ENCODE assay signal across 8 cellular contexts in genomic region chr2:120287183-120288015, GRCh38. TPM values are rescaled to one million over a fixed set of nuclear protein-coding genes. Genes with fewer than 3 reads are reported as not detected.
DNase-seq lines count a peak whose midpoint lies in the region; ATAC-seq and TF ChIP-seq lines count a peak whose summit lies in the region.

No MANE protein-coding gene starts in this region.

- no peaks in the 10 kb centered on the region for H3K4me1 ChIP-seq in ovary (ENCODE audit: insufficient read depth)

- TF ChIP-seq EP300 in ovary (IDR thresholded peaks at IDR 0.05) = no peak

- CTCF ChIA-PET in AG04450 (lab: Charles Lee) (interaction anchor here (1.0 to 1.1 kb wide), 2 partner anchors 26 to 394 kb away, joined by 3 to 5 read pairs; no protein-coding TSS in a partner anchor), T-cell (lab: Charles Lee) (no interaction called here)

- peak overlapping the region; percentile 69 for H3K27ac ChIP-seq in AG04450 (ENCODE audit: low read depth, low read length)
- H3K27ac ChIP-seq in ovary = no peak overlapping the region

- peak overlapping the region; percentile 79 to 83 for H3K27ac Mint-ChIP-seq in T-cell

- TF ChIP-seq CTCF in AG04450 (IDR thresholded peaks at IDR 0.05; ENCODE audit: low read depth, low read length) (no peak), fibroblast of the aortic adventitia (IDR thresholded peaks at IDR 0.05; ENCODE audit: insufficient read depth, low read length) (no peak), ovary (IDR thresholded peaks at IDR 0.05) (no peak)

- POLR2A ChIA-PET in AG04450 (lab: Yijun Ruan, JAX) = interaction anchor here (1.0 to 1.1 kb wide), 3 partner anchors 11 to 35 kb away, joined by 3 read pairs; partner anchors contain the start of gene RALB
- POLR2A ChIA-PET in T-cell (lab: Charles Lee) = no interaction called here

- ATAC-seq in GM18907 (IDR thresholded peaks at IDR 0.05; ENCODE audit: unreplicated experiment) (peak; percentile 99), HG03025 (IDR thresholded peaks at IDR 0.05; ENCODE audit: low FRiP score, unreplicated experiment) (peak; percentile 96), T-cell (replicated peaks in 1 of 4) (peak in 2 of 4 experiments; percentile 42 to 43)

- DNase-seq in AG04450 (ENCODE audit: low read depth, low spot score) (peak; percentile 66), T-cell (no peak), fibroblast of the aortic adventitia (ENCODE audit: low read depth) (peak; percentile 73), stromal cell of bone marrow (ENCODE audit: low read depth) (peak; percentile 82), NCI-H1105 treated with DMSO at 0.1 percent for 48 hours (lab: John Stamatoyannopoulos, UW) (no peak), ovary (no peak)

- H3K9me3 ChIP-seq in AG04450 (ENCODE audit: control insufficient read depth, insufficient read depth, low read length) (no peaks in the 10 kb centered on the region), ovary (no peaks in the 10 kb centered on the region)

- H3K36me3 Mint-ChIP-seq in T-cell = peaks cover 48% of the 10 kb centered on the region

- H3K27me3 ChIP-seq in AG04450 (ENCODE audit: control insufficient read depth, insufficient read depth, low read length) (no peaks in the 10 kb centered on the region), ovary (no peaks in the 10 kb centered on the region)

- 73 to 82% (median 80%) methylated on average over 8 of the region's 8 CpGs for WGBS in ovary, 3 donors

- no peaks in the 10 kb centered on the region for H3K9me3 Mint-ChIP-seq in T-cell

- H3K4me3 ChIP-seq in AG04450 (ENCODE audit: low read depth, low read length) (no peak overlapping the region), fibroblast of the aortic adventitia (ENCODE audit: low read depth, low read length) (no peak overlapping the region), ovary (no peak overlapping the region)

- intact Hi-C loops in ovary (cut with DNase I) = no loop called here

- H3K36me3 ChIP-seq in ovary = no peaks in the 10 kb centered on the region

- H3K4me3 Mint-ChIP-seq in T-cell = peak overlapping the region in 1 of 3 donors; percentile 5

- no peaks in the 10 kb centered on the region for H3K27me3 Mint-ChIP-seq in T-cell

- H3K4me1 Mint-ChIP-seq in T-cell = peaks cover 21 to 33% (median 26%) of the 10 kb centered on the region in 3 donors

- no peak for TF ChIP-seq POLR2A in ovary (IDR thresholded peaks at IDR 0.05)

RNA-seq across cellular contexts. Expression of gene RALB, which starts 34.7 kb away (rescaled TPM):
- 55.1 and 69.6 TPM in 2 replicates for polyA plus RNA-seq in AG04450 (2011; rRNA removed)
- polyA minus RNA-seq in AG04450 (2011; rRNA and poly(A)+ RNA removed) = 28.8 and 42.0 TPM in 2 replicates
- 10 to 100 TPM; 10.3 to 20.1 (median 12.9) TPM for total RNA-seq in T-cell
- total RNA-seq in fibroblast of the aortic adventitia (ENCODE audit: low replicate concordance) = 29.7 and 73.7 TPM in 2 replicates
- total RNA-seq in ovary = 10 to 100 TPM; 18.2 to 41.2 (median 32.5) TPM
- 10 to 100 TPM; 45.1 to 92.7 TPM for polyA plus RNA-seq in ovary

RNA-seq across cellular contexts. Expression of gene INHBB, which starts 58.5 kb away (rescaled TPM):
- polyA plus RNA-seq in AG04450 (2011; rRNA removed) = 0.05 and 0.09 TPM in 2 replicates
- 0.14 TPM in 1 of 2 replicates, not detected in the other for polyA minus RNA-seq in AG04450 (2011; rRNA and poly(A)+ RNA removed)
- total RNA-seq in T-cell = under 1 TPM in 3 of 5 donors, not detected in 2; 0.09 to 0.19 (median 0.10) TPM
- not detected in 2 replicates for total RNA-seq in fibroblast of the aortic adventitia (ENCODE audit: low replicate concordance)
- 1 to 10 TPM; 1.1 to 4.8 (median 3.5) TPM for total RNA-seq in ovary
- polyA plus RNA-seq in ovary = 1 to 10 TPM; 4.8 to 6.9 TPM

Comparison
In these comparisons a context has a peak if more than half of its experiments do, and no peak if none do; other contexts are left out.
1. DNase-seq: peak in AG04450 (single experiment), fibroblast of the aortic adventitia (single experiment) and stromal cell of bone marrow (single experiment); none in T-cell (0 of 34), NCI-H1105 treated with DMSO at 0.1 percent for 48 hours (single experiment) and ovary (0 of 5).